Comparison of ENCODE assay signal across 23 cellular contexts in the genomic region with DNA sequence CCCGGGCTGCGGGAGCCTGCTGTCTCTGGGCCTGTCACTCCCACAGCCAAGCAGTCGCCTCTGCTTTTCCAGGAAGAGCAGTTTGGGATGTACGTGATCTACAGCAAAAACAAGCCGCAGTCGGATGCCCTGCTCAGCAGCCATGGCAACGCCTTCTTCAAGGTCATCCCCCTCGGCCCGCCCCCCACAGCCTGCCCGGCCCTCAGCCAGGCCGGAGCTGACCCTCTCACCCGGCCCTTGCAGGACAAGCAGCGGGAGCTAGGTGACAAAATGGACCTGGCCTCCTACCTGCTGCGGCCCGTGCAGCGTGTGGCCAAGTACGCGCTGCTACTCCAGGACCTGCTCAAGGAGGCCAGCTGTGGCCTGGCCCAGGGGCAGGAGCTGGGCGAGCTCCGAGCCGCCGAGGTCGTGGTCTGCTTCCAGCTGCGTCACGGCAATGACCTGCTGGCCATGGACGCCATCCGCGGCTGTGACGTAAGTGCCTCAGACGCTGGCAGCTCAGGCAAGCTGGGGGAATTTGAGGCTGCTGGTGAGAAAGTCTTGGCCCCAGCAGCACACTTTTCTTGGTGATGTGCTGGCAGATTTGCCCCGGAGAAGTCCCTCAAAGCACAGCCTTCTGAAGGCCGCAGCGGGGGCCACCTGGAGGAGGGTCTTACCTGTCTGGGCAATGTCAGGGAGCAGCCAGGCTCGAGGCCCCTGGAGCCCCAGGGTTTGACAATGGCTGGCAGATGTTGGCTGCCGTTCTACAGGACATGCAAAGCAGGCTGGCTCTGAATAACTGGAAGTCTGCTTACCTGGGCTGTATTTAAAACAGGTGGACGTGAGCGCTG. TPM values are rescaled to one million over a fixed set of nuclear protein-coding genes. Genes with fewer than 3 reads are reported as not detected.
A peak's percentile ranks its signal among the peaks of the same experiment; 100 is the strongest.
DNase-seq lines count a peak whose midpoint lies in the region; ATAC-seq and TF ChIP-seq lines count a peak whose summit lies in the region.
"Had no signal": no experiment of that assay in that cellular context is flagged by ENCODE, and none has a peak within 500 bp of the region (broad histone marks: within the 10 kb centered on the region; RNA-seq: fewer than 3 reads in every experiment).

No MANE protein-coding gene starts in this region.

- TF ChIP-seq CTCF in astrocyte of the cerebellum (IDR thresholded peaks at IDR 0.05; ENCODE audit: low read depth, low read length, missing control alignments), result no peak
- TF ChIP-seq CTCF in lower lobe of right lung (IDR thresholded peaks at IDR 0.05), result no peak
- TF ChIP-seq CTCF in spleen (IDR thresholded peaks at IDR 0.05 in 8 of 11, conservative IDR thresholded peaks at IDR 0.05 in 3 of 11), result no peak

- in situ Hi-C loops in astrocyte of the cerebellum (cut with HindIII; ENCODE audit: low sequenced_read_pairs), result no loop called here

- ATAC-seq in lower lobe of right lung, result no peak
- ATAC-seq in activated naive CD8-positive, alpha-beta T cell treated with anti-CD3 and anti-CD28 coated beads, Interleukin-2, amount 50 U/mL, for 24 hours, result no peak
- ATAC-seq: foreskin keratinocyte; HCT116; naive thymus-derived CD4-positive, alpha-beta T cell had no signal

- H3K4me1 Mint-ChIP-seq in activated CD4-positive, alpha-beta memory T cell treated with anti-CD3 and anti-CD28 coated beads for 36 hours (ENCODE audit: low read depth), result no peaks in the 10 kb centered on the region
- no peaks in the 10 kb centered on the region for H3K4me1 Mint-ChIP-seq in activated CD4-positive, alpha-beta memory T cell treated with anti-CD3 and anti-CD28 coated beads, Interleukin-2, amount 10 ng/mL, durations not matched to agents 7 days and 5 days
- no peaks in the 10 kb centered on the region for H3K4me1 Mint-ChIP-seq in activated naive CD8-positive, alpha-beta T cell treated with anti-CD3 and anti-CD28 coated beads, Interleukin-2, amount 50 U/mL, for 24 hours
- H3K4me1 Mint-ChIP-seq: memory B cell had no signal

- H3K27me3 ChIP-seq in lower lobe of right lung (ENCODE audit: low read depth) (no peaks in the 10 kb centered on the region), spleen (replicated peaks in 1 of 7) (no peaks in the 10 kb centered on the region)
- H3K27me3 ChIP-seq: foreskin keratinocyte had no signal

- H3K27ac ChIP-seq in lower lobe of right lung, result no peak overlapping the region
- H3K27ac ChIP-seq in spleen, result peak overlapping the region in 7 of 8 donors; percentile 20 to 77 (median 41)
- H3K27ac ChIP-seq: foreskin keratinocyte had no signal

- H3K36me3 ChIP-seq in lower lobe of right lung, result no peaks in the 10 kb centered on the region
- no peaks in the 10 kb centered on the region for H3K36me3 ChIP-seq in spleen

- H3K9me3 ChIP-seq in lower lobe of right lung (no peaks in the 10 kb centered on the region), spleen (no peaks in the 10 kb centered on the region)
- H3K9me3 ChIP-seq: SK-N-SH had no signal

- H3K27me3 Mint-ChIP-seq in activated CD4-positive, alpha-beta memory T cell treated with anti-CD3 and anti-CD28 coated beads for 36 hours, result peaks cover 4% of the 10 kb centered on the region
- H3K27me3 Mint-ChIP-seq in activated CD4-positive, alpha-beta memory T cell treated with anti-CD3 and anti-CD28 coated beads, Interleukin-2, amount 10 ng/mL, durations not matched to agents 7 days and 5 days, result no peaks in the 10 kb centered on the region
- H3K27me3 Mint-ChIP-seq in activated naive CD8-positive, alpha-beta T cell treated with anti-CD3 and anti-CD28 coated beads, Interleukin-2, amount 50 U/mL, for 24 hours, result no peaks in the 10 kb centered on the region

- H3K9me3 Mint-ChIP-seq in activated CD4-positive, alpha-beta memory T cell treated with anti-CD3 and anti-CD28 coated beads for 36 hours, result no peaks in the 10 kb centered on the region
- no peaks in the 10 kb centered on the region for H3K9me3 Mint-ChIP-seq in activated CD4-positive, alpha-beta memory T cell treated with anti-CD3 and anti-CD28 coated beads, Interleukin-2, amount 10 ng/mL, durations not matched to agents 7 days and 5 days
- H3K9me3 Mint-ChIP-seq in activated naive CD8-positive, alpha-beta T cell treated with anti-CD3 and anti-CD28 coated beads, Interleukin-2, amount 50 U/mL, for 24 hours, result no peaks in the 10 kb centered on the region
- H3K9me3 Mint-ChIP-seq: memory B cell; naive thymus-derived CD4-positive, alpha-beta T cell had no signal

- CTCF ChIA-PET in activated CD4-positive, alpha-beta memory T cell treated with anti-CD3 and anti-CD28 coated beads for 36 hours (lab: Charles Lee), result no interaction called here
- CTCF ChIA-PET in activated CD4-positive, alpha-beta memory T cell treated with anti-CD3 and anti-CD28 coated beads, Interleukin-2, amount 10 ng/mL, durations not matched to agents 7 days and 5 days (lab: Charles Lee), result no interaction called here

- intact Hi-C loops in activated CD4-positive, alpha-beta memory T cell treated with anti-CD3 and anti-CD28 coated beads for 36 hours (cut with micrococcal nuclease), result no loop called here
- intact Hi-C loops in lower lobe of right lung (cut with DNase I), result no loop called here
- intact Hi-C loops in spleen (cut with DNase I; ENCODE audit: low total_unique reads), result no loop called here

- peak; percentile 3 for DNase-seq in activated CD4-positive, alpha-beta memory T cell treated with anti-CD3 and anti-CD28 coated beads for 36 hours
- no peak for DNase-seq in activated CD4-positive, alpha-beta memory T cell treated with anti-CD3 and anti-CD28 coated beads, Interleukin-2, amount 10 ng/mL, durations not matched to agents 7 days and 5 days
- DNase-seq in astrocyte of the cerebellum (ENCODE audit: low read depth) (peak; percentile 18), lower lobe of right lung (peak; percentile 37), spleen (peak; percentile 73), NCI-H1417 treated with DMSO at 0.1 percent for 48 hours (lab: John Stamatoyannopoulos, UW) (no peak), GM19240 (ENCODE audit: insufficient read length, low spot score) (no peak)
- no peak for DNase-seq in activated naive CD8-positive, alpha-beta T cell treated with anti-CD3 and anti-CD28 coated beads, Interleukin-2, amount 50 U/mL, for 24 hours
- DNase-seq: caudate nucleus; erythroblast; foreskin keratinocyte; hypothalamus; naive thymus-derived CD4-positive, alpha-beta T cell; NCI-H1092 treated with DMSO at 0.1 percent for 48 hours; NCI-H2081 treated with DMSO at 0.1 percent for 48 hours; NCI-H510A; SK-N-SH; stimulated activated naive CD4-positive, alpha-beta T cell treated with Interleukin-2 at 50 U/mL for 16 hours; trophoblast cell had no signal

- H3K4me1 ChIP-seq in lower lobe of right lung (peaks cover 14% of the 10 kb centered on the region), spleen (peaks cover 0 to 26% (median 10%) of the 10 kb centered on the region in 6 donors)
- H3K4me1 ChIP-seq: foreskin keratinocyte had no signal

- TF ChIP-seq POLR2A in spleen (IDR thresholded peaks at IDR 0.05), result no peak

- 57 to 75% (median 64%) methylated on average over 16 to 37 of the region's 37 CpGs for WGBS in spleen, 5 donors

- no peak overlapping the region for H3K4me3 Mint-ChIP-seq in activated CD4-positive, alpha-beta memory T cell treated with anti-CD3 and anti-CD28 coated beads for 36 hours
- no peak overlapping the region for H3K4me3 Mint-ChIP-seq in activated CD4-positive, alpha-beta memory T cell treated with anti-CD3 and anti-CD28 coated beads, Interleukin-2, amount 10 ng/mL, durations not matched to agents 7 days and 5 days
- H3K4me3 Mint-ChIP-seq in activated naive CD8-positive, alpha-beta T cell treated with anti-CD3 and anti-CD28 coated beads, Interleukin-2, amount 50 U/mL, for 24 hours, result no peak overlapping the region
- H3K4me3 Mint-ChIP-seq: memory B cell; naive thymus-derived CD4-positive, alpha-beta T cell had no signal

- H3K36me3 Mint-ChIP-seq in activated CD4-positive, alpha-beta memory T cell treated with anti-CD3 and anti-CD28 coated beads for 36 hours, result no peaks in the 10 kb centered on the region
- H3K36me3 Mint-ChIP-seq in activated CD4-positive, alpha-beta memory T cell treated with anti-CD3 and anti-CD28 coated beads, Interleukin-2, amount 10 ng/mL, durations not matched to agents 7 days and 5 days (ENCODE audit: low read depth), result no peaks in the 10 kb centered on the region
- H3K36me3 Mint-ChIP-seq in activated naive CD8-positive, alpha-beta T cell treated with anti-CD3 and anti-CD28 coated beads, Interleukin-2, amount 50 U/mL, for 24 hours (ENCODE audit: low read depth), result no peaks in the 10 kb centered on the region
- H3K36me3 Mint-ChIP-seq: memory B cell had no signal

- POLR2A ChIA-PET in activated CD4-positive, alpha-beta memory T cell treated with anti-CD3 and anti-CD28 coated beads for 36 hours (lab: Charles Lee), result no interaction called here
- POLR2A ChIA-PET in activated CD4-positive, alpha-beta memory T cell treated with anti-CD3 and anti-CD28 coated beads, Interleukin-2, amount 10 ng/mL, durations not matched to agents 7 days and 5 days (lab: Charles Lee), result no interaction called here

- no peak overlapping the region for H3K4me3 ChIP-seq in astrocyte of the cerebellum (ENCODE audit: low read depth, low read length)
- no peak overlapping the region for H3K4me3 ChIP-seq in lower lobe of right lung
- H3K4me3 ChIP-seq in spleen, result no peak overlapping the region
- H3K4me3 ChIP-seq: skin epidermis had no signal

- no peak overlapping the region for H3K27ac Mint-ChIP-seq in activated CD4-positive, alpha-beta memory T cell treated with anti-CD3 and anti-CD28 coated beads for 36 hours
- no peak overlapping the region for H3K27ac Mint-ChIP-seq in activated CD4-positive, alpha-beta memory T cell treated with anti-CD3 and anti-CD28 coated beads, Interleukin-2, amount 10 ng/mL, durations not matched to agents 7 days and 5 days
- H3K27ac Mint-ChIP-seq in activated naive CD8-positive, alpha-beta T cell treated with anti-CD3 and anti-CD28 coated beads, Interleukin-2, amount 50 U/mL, for 24 hours, result no peak overlapping the region
- H3K27ac Mint-ChIP-seq: memory B cell; naive thymus-derived CD4-positive, alpha-beta T cell had no signal

RNA-seq across cellular contexts. Expression of a gene that starts 20.1 kb away (rescaled TPM):
- total RNA-seq in activated CD4-positive, alpha-beta memory T cell treated with anti-CD3 and anti-CD28 coated beads for 36 hours, result not detected
- total RNA-seq in activated CD4-positive, alpha-beta memory T cell treated with anti-CD3 and anti-CD28 coated beads, Interleukin-2, amount 10 ng/mL, durations not matched to agents 7 days and 5 days, result not detected
- total RNA-seq in lower lobe of right lung (not detected), spleen (not detected)
- polyA plus RNA-seq in spleen, result under 1 TPM in 1 of 3 donors, not detected in 2; 0.10 TPM
- total RNA-seq: foreskin keratinocyte; naive thymus-derived CD4-positive, alpha-beta T cell had no signal
- polyA plus RNA-seq: BJ, foreskin keratinocyte, SK-N-SH had no signal

RNA-seq across cellular contexts. Expression of a gene that starts 46.8 kb away (rescaled TPM):
- 1 to 10 TPM; 4.3 to 5.0 TPM for total RNA-seq in activated CD4-positive, alpha-beta memory T cell treated with anti-CD3 and anti-CD28 coated beads for 36 hours
- total RNA-seq in activated CD4-positive, alpha-beta memory T cell treated with anti-CD3 and anti-CD28 coated beads, Interleukin-2, amount 10 ng/mL, durations not matched to agents 7 days and 5 days, result 1 to 10 TPM; 5.6 to 6.5 TPM
- 4.9 TPM for total RNA-seq in lower lobe of right lung
- total RNA-seq in spleen, result 1 to 10 TPM; 2.8 to 8.9 (median 5.7) TPM
- polyA plus RNA-seq in spleen, result 1 to 10 TPM; 1.2 to 2.6 (median 1.8) TPM

RNA-seq across cellular contexts. Expression of a gene that starts 46.9 kb away (rescaled TPM):
- 100 to 1,000 TPM; 142 to 143 TPM for total RNA-seq in activated CD4-positive, alpha-beta memory T cell treated with anti-CD3 and anti-CD28 coated beads for 36 hours
- 100 to 1,000 TPM; 144 to 150 TPM for total RNA-seq in activated CD4-positive, alpha-beta memory T cell treated with anti-CD3 and anti-CD28 coated beads, Interleukin-2, amount 10 ng/mL, durations not matched to agents 7 days and 5 days
- total RNA-seq in lower lobe of right lung (89.6 TPM), spleen (100 to 1,000 TPM in 6 of 7 donors, 10 to 100 TPM in 1; 91.9 to 135 (median 122) TPM)
- 10 to 100 TPM; 58.6 to 86.0 (median 62.3) TPM for polyA plus RNA-seq in spleen

Comparison
In these comparisons a context has a peak if more than half of its experiments do, and no peak if none do; other contexts are left out.
1. DNase-seq: peak in activated CD4-positive, alpha-beta memory T cell treated with anti-CD3 and anti-CD28 coated beads for 36 hours (single experiment), astrocyte of the cerebellum (single experiment), lower lobe of right lung (single experiment) and spleen (single experiment); none in activated CD4-positive, alpha-beta memory T cell treated with anti-CD3 and anti-CD28 coated beads, Interleukin-2, amount 10 ng/mL, durations not matched to agents 7 days and 5 days (single experiment), NCI-H1417 treated with DMSO at 0.1 percent for 48 hours (single experiment), GM19240 (single experiment) and activated naive CD8-positive, alpha-beta T cell treated with anti-CD3 and anti-CD28 coated beads, Interleukin-2, amount 50 U/mL, for 24 hours (single experiment).